7 cellular contexts compared by ENCODE assay signal in the genomic region with DNA sequence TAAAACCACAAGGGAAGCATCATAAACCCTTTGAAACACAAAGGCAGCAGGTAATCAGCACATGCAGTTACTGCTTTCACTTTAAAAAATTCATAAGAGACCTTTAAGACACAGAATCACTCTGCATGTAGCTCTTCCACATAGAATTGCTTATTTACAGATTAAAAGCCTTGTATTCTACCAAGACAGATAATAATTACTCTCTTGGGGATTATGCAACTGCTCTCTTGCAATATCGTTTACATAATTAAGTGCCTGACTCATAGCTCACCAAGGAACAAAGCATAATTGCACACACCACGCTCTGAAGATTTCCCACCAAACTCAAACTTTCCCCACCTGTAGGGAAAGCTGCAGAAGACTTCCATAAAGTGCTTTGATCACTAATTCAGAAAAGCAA.
DNase-seq lines count a peak whose midpoint lies in the region; ATAC-seq, FAIRE-seq and TF ChIP-seq lines count a peak whose summit lies in the region.

No MANE protein-coding gene starts in this region.

- H3K36me3 ChIP-seq in MM.1S (replicated peaks; ENCODE audit: insufficient read depth, low read length) (no peaks in the 10 kb centered on the region), astrocyte (ENCODE audit: insufficient read depth, low read length) (no peaks in the 10 kb centered on the region), testis (ENCODE audit: low read depth, missing control alignments) (no peaks in the 10 kb centered on the region)

- H4K20me1 ChIP-seq in MM.1S (ENCODE audit: insufficient read depth, low read length) (no peaks in the 10 kb centered on the region), astrocyte (ENCODE audit: insufficient read depth, low read length) (no peaks in the 10 kb centered on the region)

- TF ChIP-seq POLR2A in testis (IDR thresholded peaks at IDR 0.05), result no peak

- TF ChIP-seq CTCF in MM.1S (IDR thresholded peaks at IDR 0.05; ENCODE audit: low read length) (no peak), astrocyte (IDR thresholded peaks at IDR 0.05; ENCODE audit: insufficient read depth, low read depth, low read length) (no peak), omental fat pad (IDR thresholded peaks at IDR 0.05) (no peak), testis (IDR thresholded peaks at IDR 0.05) (no peak)

- no peaks in the 10 kb centered on the region for H3K9me2 ChIP-seq in MM.1S (replicated peaks; ENCODE audit: insufficient read depth, low read length)

- H3K9ac ChIP-seq in MM.1S (ENCODE audit: low read length) (no peak overlapping the region), astrocyte (ENCODE audit: low read length) (no peak overlapping the region)

- intact Hi-C loops in testis (cut with DNase I; ENCODE audit: low total_unique reads), result no loop called here

- H3K27ac ChIP-seq in MM.1S (ENCODE audit: low read length), result no peak overlapping the region
- no peak overlapping the region for H3K27ac ChIP-seq in astrocyte (ENCODE audit: low read depth, low read length)
- no peak overlapping the region for H3K27ac ChIP-seq in testis

- H3K4me1 Mint-ChIP-seq in astrocyte (ENCODE audit: low read depth, unreplicated experiment), result peaks cover 19% of the 10 kb centered on the region

- FAIRE-seq in astrocyte (lab: Jason Lieb, UNC), result no peak

- H3K4me1 ChIP-seq in MM.1S (ENCODE audit: low read length) (peaks cover 9% of the 10 kb centered on the region), astrocyte (ENCODE audit: insufficient read depth, low read length) (no peaks in the 10 kb centered on the region), testis (no peaks in the 10 kb centered on the region)

- ATAC-seq in omental fat pad (ENCODE audit: low FRiP score) (peak; percentile 64), HG03108 (IDR thresholded peaks at IDR 0.05; ENCODE audit: unreplicated experiment) (no peak)

- 47 to 66% methylated on average over 2 of the region's 2 CpGs for WGBS in testis, 2 donors

- no peaks in the 10 kb centered on the region for H3F3A ChIP-seq in MM.1S (ENCODE audit: insufficient read depth, low read length)

- H3K4me2 ChIP-seq in MM.1S (ENCODE audit: low read depth, low read length) (peak overlapping the region; percentile 52; the same call in 1 of the 2 replicates), astrocyte (ENCODE audit: low read length) (no peak overlapping the region)

- H3K9me3 Mint-ChIP-seq in astrocyte (ENCODE audit: unreplicated experiment), result no peaks in the 10 kb centered on the region

- no peak overlapping the region for H3K4me3 Mint-ChIP-seq in astrocyte (ENCODE audit: unreplicated experiment)

- DNase-seq in EL (peak; percentile 9), MM.1S (no peak), astrocyte (ENCODE audit: low read depth) (peak; percentile 53), omental fat pad (ENCODE audit: low spot score) (no peak), testis (no peak)
- DNase-seq in stimulated activated naive CD4-positive, alpha-beta T cell treated with Interleukin-2 at 50 U/mL for 16 hours (lab: John Stamatoyannopoulos, UW), result no peak

- H2AFZ ChIP-seq in MM.1S (ENCODE audit: low read length) (no peak overlapping the region), astrocyte (ENCODE audit: low read depth, low read length) (no peak overlapping the region)

- H3K9me3 ChIP-seq in MM.1S (replicated peaks; ENCODE audit: insufficient read depth, low read length) (no peaks in the 10 kb centered on the region), astrocyte (ENCODE audit: insufficient read depth, low read depth, low read length) (no peaks in the 10 kb centered on the region), testis (no peaks in the 10 kb centered on the region)

- H3K27me3 ChIP-seq in MM.1S (replicated peaks; ENCODE audit: insufficient read depth, low read length), result no peaks in the 10 kb centered on the region
- no peaks in the 10 kb centered on the region for H3K27me3 ChIP-seq in astrocyte (ENCODE audit: insufficient read depth, low read length)
- no peaks in the 10 kb centered on the region for H3K27me3 ChIP-seq in testis

- H3K27ac Mint-ChIP-seq in astrocyte (ENCODE audit: unreplicated experiment), result no peak overlapping the region

- H3K36me3 Mint-ChIP-seq in astrocyte (ENCODE audit: low read depth, unreplicated experiment), result no peaks in the 10 kb centered on the region

- H3K27me3 Mint-ChIP-seq in astrocyte (ENCODE audit: low read depth, unreplicated experiment), result no peaks in the 10 kb centered on the region

- peak overlapping the region; percentile 19; the same call in 1 of the 2 replicates for H3K4me3 ChIP-seq in MM.1S (ENCODE audit: low read length)
- H3K4me3 ChIP-seq in astrocyte (ENCODE audit: insufficient read depth, low read depth, low read length), result no peak overlapping the region
- no peak overlapping the region for H3K4me3 ChIP-seq in testis

- no peaks in the 10 kb centered on the region for H3K79me2 ChIP-seq in MM.1S (ENCODE audit: low read length)
- H3K79me2 ChIP-seq in astrocyte (ENCODE audit: insufficient read depth, low read length), result no peaks in the 10 kb centered on the region

Comparison
In these comparisons a context has a peak if more than half of its experiments do, and no peak if none do; other contexts are left out.
1. DNase-seq: peak in EL (single experiment) and astrocyte (single experiment); none in MM.1S (single experiment), omental fat pad (single experiment), testis (single experiment) and stimulated activated naive CD4-positive, alpha-beta T cell treated with Interleukin-2 at 50 U/mL for 16 hours (single experiment).